8 cellular contexts compared by ENCODE assay signal in the genomic region with DNA sequence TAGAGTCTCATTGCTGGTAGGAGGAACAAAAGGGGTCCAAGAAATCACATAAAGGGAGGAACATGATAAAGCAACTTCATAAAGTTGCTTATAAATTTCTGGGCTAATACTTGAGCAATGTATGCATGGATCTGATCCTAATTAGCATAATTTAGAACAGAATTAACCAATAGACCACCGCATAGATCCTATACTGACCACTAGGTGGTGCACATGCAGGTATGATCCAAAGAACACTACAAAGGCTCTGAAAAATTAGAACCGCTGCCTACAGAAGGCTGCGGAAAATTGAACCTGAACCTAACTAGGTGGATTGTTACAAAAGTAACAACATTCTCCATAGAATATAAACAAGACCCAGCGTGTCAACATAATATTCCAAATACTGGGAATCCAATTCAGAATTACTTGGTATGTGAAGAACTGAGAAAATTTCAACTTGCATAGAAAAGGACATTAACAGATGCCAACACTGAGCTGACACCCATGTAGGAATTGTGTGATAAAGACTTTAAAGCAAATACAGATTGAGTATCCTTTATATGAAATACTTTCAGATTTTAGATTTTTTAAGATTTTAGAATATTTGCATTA. TPM values are rescaled to one million over a fixed set of nuclear protein-coding genes. Genes with fewer than 3 reads are reported as not detected.
DNase-seq lines count a peak whose midpoint lies in the region; ATAC-seq, FAIRE-seq and TF ChIP-seq lines count a peak whose summit lies in the region.

No MANE protein-coding gene starts in this region.

- ATAC-seq in HepG2, result peak; percentile 67
- ATAC-seq in HG03139 (IDR thresholded peaks at IDR 0.05; ENCODE audit: unreplicated experiment), result no peak
- ATAC-seq in GM19328 (IDR thresholded peaks at IDR 0.05; ENCODE audit: unreplicated experiment), result no peak

- H3K9ac ChIP-seq in astrocyte (ENCODE audit: low read length) (no peak overlapping the region), HepG2 (ENCODE audit: insufficient read depth, low read depth, low read length) (no peak overlapping the region)

- H3K79me2 ChIP-seq in astrocyte (ENCODE audit: insufficient read depth, low read length) (no peaks in the 10 kb centered on the region), HepG2 (ENCODE audit: insufficient read depth, low read length) (no peaks in the 10 kb centered on the region)

- TF ChIP-seq CTCF in astrocyte (IDR thresholded peaks at IDR 0.05; ENCODE audit: insufficient read depth, low read depth, low read length) (peak; percentile 56), HepG2 (CRISPR knock-in tag; IDR thresholded peaks at IDR 0.05) (peak; percentile 53)

- no peak overlapping the region for H3K4me3 ChIP-seq in astrocyte (ENCODE audit: insufficient read depth, low read depth, low read length)
- H3K4me3 ChIP-seq in HepG2 (replicated peaks in 1 of 3; ENCODE audit: insufficient read depth in 1 of 3, low read depth in 2 of 3, low read length in 3 of 3), result no peak overlapping the region

- no peaks in the 10 kb centered on the region for H3K4me1 ChIP-seq in astrocyte (ENCODE audit: insufficient read depth, low read length)
- H3K4me1 ChIP-seq in HepG2 (ENCODE audit: insufficient read depth, low read length), result no peaks in the 10 kb centered on the region

- CTCF ChIA-PET in HepG2 (lab: Yijun Ruan, JAX; ENCODE audit: low intra/inter-chr PET ratio, low total read pairs), result interaction anchor here (1.4 to 1.9 kb wide), 2 partner anchors 43 to 55 kb away, joined by 3 to 8 read pairs; no protein-coding TSS in a partner anchor

- WGBS in HepG2 (ENCODE audit: low lambda C conversion rate), result 63% methylated on average over 4 of the region's 4 CpGs

- H3K27ac ChIP-seq in astrocyte (ENCODE audit: low read depth, low read length) (no peak overlapping the region), HepG2 (ENCODE audit: extremely low read length, insufficient read depth, low read length) (no peak overlapping the region)

- H3K27me3 ChIP-seq in astrocyte (ENCODE audit: insufficient read depth, low read length) (no peaks in the 10 kb centered on the region), HepG2 (ENCODE audit: control insufficient read depth in 1 of 2, insufficient read depth in 2 of 2, low read length in 2 of 2) (no peaks in the 10 kb centered on the region)

- POLR2A ChIA-PET in HepG2 (lab: Yijun Ruan, JAX), result no interaction called here

- TF ChIP-seq RAD21 in HepG2 (CRISPR knock-in tag; IDR thresholded peaks at IDR 0.05), result no peak

- no peak overlapping the region for H3K27ac Mint-ChIP-seq in astrocyte (ENCODE audit: unreplicated experiment)

- H3K9me3 ChIP-seq in astrocyte (ENCODE audit: insufficient read depth, low read depth, low read length), result no peaks in the 10 kb centered on the region
- no peaks in the 10 kb centered on the region for H3K9me3 ChIP-seq in HepG2 (ENCODE audit: low read length)

- no peaks in the 10 kb centered on the region for H3K27me3 Mint-ChIP-seq in astrocyte (ENCODE audit: low read depth, unreplicated experiment)

- FAIRE-seq in GM19239 (lab: Jason Lieb, UNC) (peak; percentile 85), astrocyte (lab: Jason Lieb, UNC) (peak; percentile 79), HepG2 (lab: Jason Lieb, UNC) (no peak)

- H3K4me3 Mint-ChIP-seq in astrocyte (ENCODE audit: unreplicated experiment), result no peak overlapping the region

- no peaks in the 10 kb centered on the region for H3K9me3 Mint-ChIP-seq in astrocyte (ENCODE audit: unreplicated experiment)

- H3K36me3 ChIP-seq in astrocyte (ENCODE audit: insufficient read depth, low read length) (no peaks in the 10 kb centered on the region), HepG2 (replicated peaks in 1 of 2; ENCODE audit: control insufficient read depth in 1 of 2, insufficient read depth in 2 of 2, low read length in 2 of 2) (peaks cover 0 to 10% of the 10 kb centered on the region in 2 experiments; a peak in 2 of 5 replicates)

- H3K4me1 Mint-ChIP-seq in astrocyte (ENCODE audit: low read depth, unreplicated experiment), result no peaks in the 10 kb centered on the region

- intact Hi-C loops in HepG2 (cut with micrococcal nuclease; ENCODE audit: unreplicated experiment), result loop anchor here (1.0 to 2.0 kb wide), 2 partner anchors 42 to 55 kb away; no protein-coding TSS in a partner anchor

- no peak for TF ChIP-seq EP300 in HepG2 (IDR thresholded peaks at IDR 0.05; ENCODE audit: low read depth in 2 of 2, low read length in 2 of 2)
- no peak for TF ChIP-seq EP300 in HepG2 (CRISPR knock-in tag; IDR thresholded peaks at IDR 0.05; ENCODE audit: borderline replicate concordance)

- no peak overlapping the region for H3K4me2 ChIP-seq in astrocyte (ENCODE audit: low read length)
- no peak overlapping the region for H3K4me2 ChIP-seq in HepG2 (ENCODE audit: low read depth, low read length)

- DNase-seq in NCI-H446 (lab: John Stamatoyannopoulos, UW) (peak; percentile 42), NCI-H446 treated with DMSO at 0.1 percent for 48 hours (lab: John Stamatoyannopoulos, UW) (no peak), GM19239 (ENCODE audit: insufficient read length, low spot score) (no peak), NCI-H2171 treated with DMSO at 0.1 percent for 48 hours (lab: John Stamatoyannopoulos, UW) (peak; percentile 9), astrocyte (ENCODE audit: low read depth) (no peak), HepG2 (ENCODE audit: low spot score) (peak; percentile 20)

- H2AFZ ChIP-seq in astrocyte (ENCODE audit: low read depth, low read length), result no peak overlapping the region
- no peak overlapping the region for H2AFZ ChIP-seq in HepG2 (ENCODE audit: low read length)

- no TSS peak for BruUV-seq in HepG2 (replicated peaks; lab: Mats Ljungman, UMichigan)

- TF ChIP-seq POLR2A in HepG2 (IDR thresholded peaks at IDR 0.05; ENCODE audit: insufficient read depth in 1 of 2, low read depth in 2 of 2, low read length in 2 of 2), result no peak

- in situ Hi-C loops in HepG2 (cut with HindIII; ENCODE audit: extremely low pct_ligation_motif_present, low pct_unique_long_range_greater_than_20kb), result loop anchor here (10.0 kb wide), 1 partner anchor 730 kb away; no protein-coding TSS in a partner anchor

- H4K20me1 ChIP-seq in astrocyte (ENCODE audit: insufficient read depth, low read length) (no peaks in the 10 kb centered on the region), HepG2 (ENCODE audit: insufficient read depth, low read length) (no peaks in the 10 kb centered on the region)

- no peaks in the 10 kb centered on the region for H3K36me3 Mint-ChIP-seq in astrocyte (ENCODE audit: low read depth, unreplicated experiment)

RNA-seq across cellular contexts. Expression of a gene that starts 23.3 kb away (rescaled TPM):
- total RNA-seq in astrocyte (21.8 TPM in 2 replicates), HepG2 (2016; rRNA removed; fragmentation: Illumina TruSeq; extraction: Trizol) (24.3 and 44.2 TPM in 2 replicates)
- 2.4 and 3.1 TPM in 2 replicates for total RNA-seq in HepG2 (2016; cell fraction: cytosol; rRNA removed; fragmentation: Illumina TruSeq; extraction: Trizol; ENCODE audit: low read depth)
- total RNA-seq in HepG2 (2016; cell fraction: insoluble cytoplasmic fraction; rRNA removed; fragmentation: Illumina TruSeq; extraction: Trizol), result 25.6 and 47.6 TPM in 2 replicates
- total RNA-seq in HepG2 (2016; cell fraction: membrane; rRNA removed; fragmentation: Illumina TruSeq; extraction: Trizol), result 13.5 and 13.7 TPM in 2 replicates
- total RNA-seq in HepG2 (2016; cell fraction: nucleus; rRNA removed; fragmentation: Illumina TruSeq; extraction: Trizol), result 12.9 and 17.1 TPM in 2 replicates
- polyA plus RNA-seq in HepG2 (2011; rRNA removed), result 16.1 and 19.8 TPM in 2 replicates
- polyA plus RNA-seq in HepG2 (2011; cell fraction: cytosol; rRNA removed), result 11.8 and 16.5 TPM in 2 replicates
- 5.8 and 6.0 TPM in 2 replicates for polyA plus RNA-seq in HepG2 (2011; cell fraction: nucleus; rRNA removed)
- 14.4 and 18.3 TPM in 2 replicates for polyA plus RNA-seq in HepG2 (2012)
- polyA plus RNA-seq in HepG2 (2016; cell fraction: cytosol; fragmentation: Illumina TruSeq; extraction: Trizol; ENCODE audit: low read depth), result 2.5 and 2.8 TPM in 2 replicates
- 57.9 and 58.3 TPM in 2 replicates for polyA plus RNA-seq in HepG2 (2016; cell fraction: insoluble cytoplasmic fraction; fragmentation: Illumina TruSeq; extraction: Trizol; ENCODE audit: low read depth)
- 8.6 and 9.5 TPM in 2 replicates for polyA plus RNA-seq in HepG2 (2016; cell fraction: membrane; fragmentation: Illumina TruSeq; extraction: Trizol; ENCODE audit: low read depth)
- polyA plus RNA-seq in HepG2 (2016; cell fraction: nucleus; fragmentation: Illumina TruSeq; extraction: Trizol; ENCODE audit: insufficient read depth, low read depth), result 22.5 and 24.9 TPM in 2 replicates
- polyA minus RNA-seq in HepG2 (2011; rRNA and poly(A)+ RNA removed; ENCODE audit: low replicate concordance), result 9.4 and 25.7 TPM in 2 replicates
- 16.2 and 17.1 TPM in 2 replicates for polyA minus RNA-seq in HepG2 (2011; cell fraction: cytosol; rRNA and poly(A)+ RNA removed)
- polyA minus RNA-seq in HepG2 (2011; cell fraction: nucleus; rRNA and poly(A)+ RNA removed), result 15.1 and 18.4 TPM in 2 replicates

RNA-seq across cellular contexts. Expression of a gene that starts 23.6 kb away (rescaled TPM):
- 5.2 TPM in 2 replicates for total RNA-seq in astrocyte
- total RNA-seq in HepG2 (2016; rRNA removed; fragmentation: Illumina TruSeq; extraction: Trizol), result 5.2 and 5.6 TPM in 2 replicates
- 29.5 and 32.5 TPM in 2 replicates for total RNA-seq in HepG2 (2016; cell fraction: cytosol; rRNA removed; fragmentation: Illumina TruSeq; extraction: Trizol; ENCODE audit: low read depth)
- total RNA-seq in HepG2 (2016; cell fraction: insoluble cytoplasmic fraction; rRNA removed; fragmentation: Illumina TruSeq; extraction: Trizol), result 6.6 and 8.1 TPM in 2 replicates
- total RNA-seq in HepG2 (2016; cell fraction: membrane; rRNA removed; fragmentation: Illumina TruSeq; extraction: Trizol), result 24.2 and 27.3 TPM in 2 replicates
- total RNA-seq in HepG2 (2016; cell fraction: nucleus; rRNA removed; fragmentation: Illumina TruSeq; extraction: Trizol), result 0.65 and 1.8 TPM in 2 replicates
- 8.3 and 11.5 TPM in 2 replicates for polyA plus RNA-seq in HepG2 (2011; rRNA removed)
- 8.2 and 9.2 TPM in 2 replicates for polyA plus RNA-seq in HepG2 (2011; cell fraction: cytosol; rRNA removed)
- polyA plus RNA-seq in HepG2 (2011; cell fraction: nucleus; rRNA removed), result 3.1 and 3.7 TPM in 2 replicates
- polyA plus RNA-seq in HepG2 (2012), result 4.6 and 7.2 TPM in 2 replicates
- 50.8 and 53.0 TPM in 2 replicates for polyA plus RNA-seq in HepG2 (2016; cell fraction: cytosol; fragmentation: Illumina TruSeq; extraction: Trizol; ENCODE audit: low read depth)
- polyA plus RNA-seq in HepG2 (2016; cell fraction: insoluble cytoplasmic fraction; fragmentation: Illumina TruSeq; extraction: Trizol; ENCODE audit: low read depth), result 8.5 and 8.8 TPM in 2 replicates
- polyA plus RNA-seq in HepG2 (2016; cell fraction: membrane; fragmentation: Illumina TruSeq; extraction: Trizol; ENCODE audit: low read depth), result 28.6 and 29.4 TPM in 2 replicates
- 3.8 and 5.8 TPM in 2 replicates for polyA plus RNA-seq in HepG2 (2016; cell fraction: nucleus; fragmentation: Illumina TruSeq; extraction: Trizol; ENCODE audit: insufficient read depth, low read depth)
- 2.0 and 3.7 TPM in 2 replicates for polyA minus RNA-seq in HepG2 (2011; rRNA and poly(A)+ RNA removed; ENCODE audit: low replicate concordance)
- 0.88 TPM in 1 of 2 replicates, not detected in the other for polyA minus RNA-seq in HepG2 (2011; cell fraction: cytosol; rRNA and poly(A)+ RNA removed)
- polyA minus RNA-seq in HepG2 (2011; cell fraction: nucleus; rRNA and poly(A)+ RNA removed), result 4.0 and 4.2 TPM in 2 replicates

RNA-seq across cellular contexts. Expression of a gene that starts 23.6 kb away (rescaled TPM):
- total RNA-seq in astrocyte, result 8.9 and 9.1 TPM in 2 replicates
- 13.6 and 18.9 TPM in 2 replicates for total RNA-seq in HepG2 (2016; rRNA removed; fragmentation: Illumina TruSeq; extraction: Trizol)
- total RNA-seq in HepG2 (2016; cell fraction: cytosol; rRNA removed; fragmentation: Illumina TruSeq; extraction: Trizol; ENCODE audit: low read depth), result 67.8 and 80.6 TPM in 2 replicates
- total RNA-seq in HepG2 (2016; cell fraction: insoluble cytoplasmic fraction; rRNA removed; fragmentation: Illumina TruSeq; extraction: Trizol), result 11.6 and 13.5 TPM in 2 replicates
- total RNA-seq in HepG2 (2016; cell fraction: membrane; rRNA removed; fragmentation: Illumina TruSeq; extraction: Trizol), result 41.3 and 48.8 TPM in 2 replicates
- 6.7 and 10.8 TPM in 2 replicates for total RNA-seq in HepG2 (2016; cell fraction: nucleus; rRNA removed; fragmentation: Illumina TruSeq; extraction: Trizol)
- polyA plus RNA-seq in HepG2 (2011; rRNA removed), result 5.1 and 6.1 TPM in 2 replicates
- 1.6 and 2.4 TPM in 2 replicates for polyA plus RNA-seq in HepG2 (2011; cell fraction: cytosol; rRNA removed)
- 17.7 and 18.0 TPM in 2 replicates for polyA plus RNA-seq in HepG2 (2011; cell fraction: nucleus; rRNA removed)
- polyA plus RNA-seq in HepG2 (2012), result 14.6 and 21.5 TPM in 2 replicates
- polyA plus RNA-seq in HepG2 (2016; cell fraction: cytosol; fragmentation: Illumina TruSeq; extraction: Trizol; ENCODE audit: low read depth), result 56.1 and 69.9 TPM in 2 replicates
- polyA plus RNA-seq in HepG2 (2016; cell fraction: insoluble cytoplasmic fraction; fragmentation: Illumina TruSeq; extraction: Trizol; ENCODE audit: low read depth), result 10.2 and 11.2 TPM in 2 replicates
- polyA plus RNA-seq in HepG2 (2016; cell fraction: membrane; fragmentation: Illumina TruSeq; extraction: Trizol; ENCODE audit: low read depth), result 34.3 and 42.3 TPM in 2 replicates
- polyA plus RNA-seq in HepG2 (2016; cell fraction: nucleus; fragmentation: Illumina TruSeq; extraction: Trizol; ENCODE audit: insufficient read depth, low read depth), result 11.8 and 19.6 TPM in 2 replicates
- polyA minus RNA-seq in HepG2 (2011; rRNA and poly(A)+ RNA removed; ENCODE audit: low replicate concordance), result 4.2 and 6.5 TPM in 2 replicates
- polyA minus RNA-seq in HepG2 (2011; cell fraction: cytosol; rRNA and poly(A)+ RNA removed), result 2.0 and 3.7 TPM in 2 replicates
- 6.1 and 8.7 TPM in 2 replicates for polyA minus RNA-seq in HepG2 (2011; cell fraction: nucleus; rRNA and poly(A)+ RNA removed)

Comparison
In these comparisons a context has a peak if more than half of its experiments do, and no peak if none do; other contexts are left out.
1. DNase-seq: peak in NCI-H446 (2 of 2), NCI-H2171 treated with DMSO at 0.1 percent for 48 hours (single experiment) and HepG2 (single experiment); none in NCI-H446 treated with DMSO at 0.1 percent for 48 hours (single experiment), GM19239 (single experiment) and astrocyte (single experiment).